33 cellular contexts compared by ENCODE assay signal in the genomic region with DNA sequence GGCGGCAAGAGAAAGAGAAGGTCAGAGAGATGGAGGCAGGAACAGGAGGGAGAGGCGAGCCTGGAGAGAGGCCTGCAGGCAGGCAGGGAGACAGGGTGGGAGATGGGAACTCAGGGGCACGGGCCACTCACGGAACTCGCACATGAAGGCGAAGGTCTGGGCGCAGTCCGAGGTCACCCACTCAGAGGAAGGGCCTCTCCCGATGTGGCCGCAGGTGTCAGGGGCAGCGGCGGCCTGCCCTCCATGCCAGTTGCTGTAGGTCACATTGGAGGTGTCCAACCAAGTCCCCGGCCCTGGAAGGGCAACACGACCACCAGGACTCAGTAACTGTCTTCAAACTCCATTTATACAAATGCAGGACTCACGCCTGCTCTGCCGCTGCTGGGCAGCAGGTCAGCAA. TPM values are rescaled to one million over a fixed set of nuclear protein-coding genes. Genes with fewer than 3 reads are reported as not detected.
"Had no signal": no experiment of that assay in that cellular context is flagged by ENCODE, and none has a peak within 500 bp of the region (broad histone marks: within the 10 kb centered on the region; RNA-seq: fewer than 3 reads in every experiment).

No MANE protein-coding gene starts in this region.

- ATAC-seq: heart left ventricle, left colon, left lung, lower lobe of right lung, upper lobe of right lung had no signal

- DNase-seq: heart left ventricle; hypothalamus; immature natural killer cell; kidney; left colon; lower lobe of right lung; mammary epithelial cell; mesendoderm; naive B cell; ovary; stimulated activated CD4-positive, alpha-beta T cell treated with anti-CD3 and anti-CD28 coated beads, Interleukin-12 subunit alpha, Interleukin-12 subunit beta, amount 100 ng/mL, for 4 hours; stimulated activated CD4-positive, alpha-beta T cell treated with anti-CD3 and anti-CD28 coated beads, Interleukin-15, amount 100 ng/mL, for 24 hours; stimulated activated CD4-positive, alpha-beta T cell treated with anti-CD3 and anti-CD28 coated beads, Interleukin-2, amount 100 ng/mL, for 24 hours; stimulated activated CD4-positive, alpha-beta T cell treated with anti-CD3 and anti-CD28 coated beads, Interleukin-4, amount 100 ng/mL, for 1 hour; stimulated activated naive CD4-positive, alpha-beta T cell; tibial artery; trophoblast cell; upper lobe of right lung had no signal

- H3K36me3 Mint-ChIP-seq: immature natural killer cell, mesothelial cell of epicardium, naive B cell had no signal

- FAIRE-seq: islet of Langerhans, kidney, urothelium cell line had no signal

- H3K36me3 ChIP-seq: heart left ventricle, left lung, lower lobe of right lung, ovary, right atrium auricular region, right lobe of liver, suprapubic skin, thoracic aorta, tibial artery, upper lobe of right lung had no signal

- H3K4me3 Mint-ChIP-seq: immature natural killer cell; mesothelial cell of epicardium; naive B cell; nephron; neural crest cell; stimulated activated naive CD8-positive, alpha-beta T cell treated with anti-CD3 and anti-CD28 coated beads, Interleukin-15, Interleukin-2, amounts not matched to agents 100 ng/mL and 50 ng/mL, for 24 hours had no signal

- H3K27me3 ChIP-seq: ovary, right atrium auricular region, right lobe of liver, upper lobe of right lung had no signal

- H3K9me3 Mint-ChIP-seq: immature natural killer cell; mesothelial cell of epicardium; naive B cell; nephron; neural crest cell; stimulated activated naive CD8-positive, alpha-beta T cell treated with anti-CD3 and anti-CD28 coated beads, Interleukin-15, Interleukin-2, amounts not matched to agents 100 ng/mL and 50 ng/mL, for 24 hours had no signal

- H3K27ac ChIP-seq: heart left ventricle, left lung, lower lobe of right lung, ovary, right atrium auricular region, right lobe of liver, suprapubic skin, thoracic aorta, tibial artery, upper lobe of right lung had no signal

- H3K9me3 ChIP-seq: heart left ventricle, left lung, lower lobe of right lung, ovary, right atrium auricular region, right lobe of liver, suprapubic skin, thoracic aorta, tibial artery, upper lobe of right lung had no signal

- H3K27ac Mint-ChIP-seq: immature natural killer cell; mesothelial cell of epicardium; naive B cell; nephron; progenitor cell of endocrine pancreas; stimulated activated naive CD8-positive, alpha-beta T cell treated with anti-CD3 and anti-CD28 coated beads, Interleukin-15, Interleukin-2, amounts not matched to agents 100 ng/mL and 50 ng/mL, for 24 hours had no signal

- H3K4me3 ChIP-seq: heart left ventricle, left lung, lower lobe of right lung, ovary, right atrium auricular region, right lobe of liver, suprapubic skin, thoracic aorta, tibial artery, upper lobe of right lung had no signal

- H3K4me1 ChIP-seq: heart left ventricle, left lung, lower lobe of right lung, right atrium auricular region, right lobe of liver, suprapubic skin, tibial artery, upper lobe of right lung had no signal

- H3K4me1 Mint-ChIP-seq: immature natural killer cell, naive B cell, nephron had no signal

RNA-seq across cellular contexts. Expression of gene BCO1, which starts 22.4 kb away (rescaled TPM):
- total RNA-seq: mammary epithelial cell, mesothelial cell of epicardium, mononuclear cell, neural crest cell, right atrium auricular region, skeletal muscle tissue, subcutaneous adipose tissue, thoracic aorta had no signal
- polyA plus RNA-seq: heart left ventricle, immature natural killer cell, mammary epithelial cell had no signal
